In the genomic region with DNA sequence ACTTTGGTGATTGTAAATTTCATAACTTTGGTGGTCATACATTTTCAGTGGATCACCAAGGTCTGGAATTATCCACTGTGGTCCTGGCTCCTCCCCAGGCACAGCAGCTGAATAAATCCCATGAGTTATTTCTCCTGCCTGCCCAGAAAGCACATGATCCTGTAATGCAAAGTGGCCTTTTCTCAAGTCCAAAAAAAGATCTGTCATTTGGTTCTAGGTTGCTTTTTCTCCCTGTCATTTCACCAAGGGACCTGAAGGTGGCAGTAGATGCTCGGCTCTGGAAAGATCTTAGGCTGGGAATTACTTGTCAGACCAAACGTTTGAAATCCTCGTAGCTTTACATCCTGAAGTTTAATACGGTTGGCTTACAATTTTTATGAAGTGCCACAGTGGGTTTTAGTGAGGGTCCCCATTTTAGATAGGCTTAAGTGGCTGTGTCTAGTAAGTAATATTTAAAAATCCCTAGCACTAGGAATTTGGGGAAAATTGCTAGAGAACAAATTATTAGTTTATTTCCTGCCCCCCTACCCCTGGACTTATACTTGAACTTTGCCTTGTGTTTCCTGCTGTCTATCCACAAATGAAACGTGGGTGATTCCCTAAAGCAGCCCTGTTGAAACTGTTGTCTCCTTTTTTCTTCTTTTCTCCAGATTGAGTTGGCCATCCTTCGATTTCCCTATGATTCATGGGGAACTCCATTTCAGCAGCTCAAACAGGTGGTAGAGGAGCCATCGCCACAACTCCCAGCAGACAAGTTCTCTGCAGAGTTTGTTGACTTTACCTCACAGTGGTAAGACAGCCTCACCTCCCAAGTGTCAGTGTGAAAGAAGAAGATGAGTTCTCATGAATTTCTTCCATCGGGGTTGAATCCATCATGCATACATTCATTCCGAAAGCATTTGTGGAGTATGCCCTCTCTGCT, we compare ENCODE assay signal across 8 cellular contexts.
DNase-seq lines count a peak whose midpoint lies in the region; ATAC-seq and TF ChIP-seq lines count a peak whose summit lies in the region.

No MANE protein-coding gene starts in this region.

- 0 out of 2 replicates have a peak, but pooled peaks cover 1% of the 10 kb centered on the region for H3K36me3 ChIP-seq in IMR-90 (ENCODE audit: control insufficient read depth, insufficient read depth, low read length)
- H3K36me3 ChIP-seq in Peyer's patch = peaks cover 0 to 21% (median 0%) of the 10 kb centered on the region in 3 donors
- no peaks in the 10 kb centered on the region for H3K36me3 ChIP-seq in mucosa of descending colon (ENCODE audit: low read depth)

- H3K9me3 ChIP-seq in IMR-90 (ENCODE audit: control insufficient read depth, insufficient read depth, low read length) (no peaks in the 10 kb centered on the region), Peyer's patch (no peaks in the 10 kb centered on the region), mucosa of descending colon (no peaks in the 10 kb centered on the region)

- H3K27ac ChIP-seq in IMR-90 (ENCODE audit: insufficient read depth, low read length) (no peak overlapping the region), Peyer's patch (no peak overlapping the region)

- no peak overlapping the region for H4K91ac ChIP-seq in IMR-90 (ENCODE audit: insufficient read depth, low read depth, low read length)

- peak overlapping the region; percentile 31; the same call in 1 of the 3 replicates for H2BK15ac ChIP-seq in IMR-90 (ENCODE audit: low read depth, low read length)

- H4K8ac ChIP-seq in IMR-90 (ENCODE audit: low read depth in 2 of 2, low read length in 2 of 2) = no peak overlapping the region

- no peaks in the 10 kb centered on the region for H3K79me1 ChIP-seq in IMR-90 (ENCODE audit: low read depth in 1 of 2, low read length in 2 of 2)

- H3K4me1 ChIP-seq in IMR-90 (ENCODE audit: control insufficient read depth, insufficient read depth, low read length) = no peaks in the 10 kb centered on the region
- H3K4me1 ChIP-seq in Peyer's patch = no peaks in the 10 kb centered on the region
- no peaks in the 10 kb centered on the region for H3K4me1 ChIP-seq in mucosa of descending colon (ENCODE audit: low read depth)

- no peaks in the 10 kb centered on the region for H3K9me1 ChIP-seq in IMR-90 (ENCODE audit: insufficient read depth, low read length)

- H3K23ac ChIP-seq in IMR-90 (ENCODE audit: low read depth, low read length) = no peak overlapping the region

- no peak overlapping the region; the same call in 1 of the 2 replicates for H2BK120ac ChIP-seq in IMR-90 (ENCODE audit: low read depth, low read length)

- H2AK9ac ChIP-seq in IMR-90 (replicated peaks; ENCODE audit: low read depth, low read length, poor library complexity) = no peak overlapping the region

- TF ChIP-seq POLR2A in IMR-90 (IDR thresholded peaks at IDR 0.05; ENCODE audit: low read depth, low read length) (no peak), Peyer's patch (IDR thresholded peaks at IDR 0.05) (no peak)

- in situ Hi-C loops in IMR-90 (cut with MboI; ENCODE audit: low sequenced_read_pairs) = loop anchor here (10.0 kb wide), 1 partner anchor 1029 kb away; no protein-coding TSS in a partner anchor

- H2BK20ac ChIP-seq in IMR-90 (ENCODE audit: low read depth, low read length) = 0 out of 2 replicates have a peak overlapping the region, but pooled peaks have one; percentile 18

- WGBS in IMR-90 (ENCODE audit: extremely low coverage in 2 of 2, insufficient read length in 1 of 2), 2 experiments = 28% methylated on average over 2 of the region's 9 CpGs; no CpG with 5 or more reads in 1 of the 2 experiments

- H3K27me3 ChIP-seq in IMR-90 (ENCODE audit: control insufficient read depth, insufficient read depth, low read length) (no peaks in the 10 kb centered on the region), Peyer's patch (no peaks in the 10 kb centered on the region)

- TF ChIP-seq CTCF in IMR-90 (conservative IDR thresholded peaks at IDR 0.05; ENCODE audit: low read depth, low read length) (peak; percentile 97), Peyer's patch (IDR thresholded peaks at IDR 0.05) (peak; percentile 54 to 94 (median 84)), epithelial cell of proximal tubule (conservative IDR thresholded peaks at IDR 0.05; ENCODE audit: low read depth, low read length) (peak; percentile 97), mucosa of descending colon (IDR thresholded peaks at IDR 0.05) (peak; percentile 70)

- CTCF ChIA-PET in IMR-90 (lab: Yijun Ruan, JAX) = interaction anchor here (0.5 to 3.0 kb wide), 22 partner anchors 9 to 1236 kb away, joined by 3 to 15 read pairs (median 3); a partner anchor contains a TSS

- no TSS peak for BruUV-seq in IMR-90 (replicated peaks; lab: Mats Ljungman, UMichigan)

- ATAC-seq in Right ventricle myocardium inferior (peak; percentile 80), IMR-90 (ENCODE audit: low read depth) (peak; percentile 88), mucosa of descending colon (peak; percentile 80)

- H3K9ac ChIP-seq in IMR-90 (ENCODE audit: low read depth, low read length) = no peak overlapping the region

- DNase-seq in Right ventricle myocardium inferior (ENCODE audit: missing footprints) (no peak), cardiac septum (ENCODE audit: low spot score) (no peak), IMR-90 (peak; percentile 71), Peyer's patch (peak in 1 of 3 donors; percentile 81), epithelial cell of proximal tubule (ENCODE audit: low read depth) (no peak), mucosa of descending colon (peak in 1 of 3 donors; percentile 49), DMS79 treated with DMSO at 0.1 percent for 48 hours (lab: John Stamatoyannopoulos, UW) (no peak)
- no peak for DNase-seq in stimulated activated CD4-positive, alpha-beta T cell treated with anti-CD3 and anti-CD28 coated beads, Interleukin-12 subunit alpha, Interleukin-12 subunit beta, amount 100 ng/mL, for 4 hours

- H4K5ac ChIP-seq in IMR-90 (ENCODE audit: low read depth, low read length) = no peak overlapping the region

- 0 out of 2 replicates have a peak overlapping the region, but pooled peaks have one; percentile 43 for H2AK5ac ChIP-seq in IMR-90 (ENCODE audit: low read depth, low read length)

- POLR2A ChIA-PET in IMR-90 (lab: Charles Lee; ENCODE audit: unreplicated experiment) = no interaction called here

- no peak overlapping the region for H2AFZ ChIP-seq in IMR-90 (replicated peaks; ENCODE audit: low read length, poor library complexity)

- peak; percentile 98 for TF ChIP-seq RAD21 in IMR-90 (IDR thresholded peaks at IDR 0.05; ENCODE audit: low read length)

- no peak overlapping the region for H3K4ac ChIP-seq in IMR-90 (ENCODE audit: low read depth, low read length)

- dilution Hi-C loops in IMR-90 (cut with HindIII; ENCODE audit: low sequenced_read_pairs, unreplicated experiment) = no loop called here

- no peak overlapping the region for H2BK5ac ChIP-seq in IMR-90 (ENCODE audit: low read depth, low read length, poor library complexity, severe bottlenecking)

- H3K14ac ChIP-seq in IMR-90 (replicated peaks; ENCODE audit: low read depth, low read length) = no peak overlapping the region

- H3K18ac ChIP-seq in IMR-90 (ENCODE audit: low read depth, low read length) = no peak overlapping the region; the same call in 1 of the 2 replicates

- H4K20me1 ChIP-seq in IMR-90 (ENCODE audit: insufficient read depth, low read length) = no peaks in the 10 kb centered on the region

- intact Hi-C loops in Right ventricle myocardium inferior (cut with DNase I) = loop anchor here (2.0 to 5.0 kb wide), 3 partner anchors 619 to 1097 kb away; no protein-coding TSS in a partner anchor
- intact Hi-C loops in cardiac septum (cut with DNase I) = loop anchor here (5.0 kb wide), 2 partner anchors 1031 to 1096 kb away; no protein-coding TSS in a partner anchor
- intact Hi-C loops in IMR-90 (cut with micrococcal nuclease) = loop anchor here (1.0 to 10.0 kb wide), 8 partner anchors 41 to 1104 kb away; no protein-coding TSS in a partner anchor
- intact Hi-C loops in mucosa of descending colon (cut with DNase I, micrococcal nuclease) = loop anchor here (10.0 kb wide), 1 partner anchor 191 kb away; no protein-coding TSS in a partner anchor

- H3K4me2 ChIP-seq in IMR-90 (ENCODE audit: low read depth, low read length) = no peak overlapping the region

- H3K56ac ChIP-seq in IMR-90 (ENCODE audit: extremely low read depth, insufficient read depth, low read length) = no peak overlapping the region

- H3K4me3 ChIP-seq in IMR-90 (ENCODE audit: insufficient read depth, low read depth, low read length) (no peak overlapping the region), Peyer's patch (no peak overlapping the region), epithelial cell of proximal tubule (ENCODE audit: low read depth, low read length) (no peak overlapping the region), mucosa of descending colon (no peak overlapping the region)

TF ChIP-seq in IMR-90, 13 proteins besides CTCF, POLR2A, EP300 and RAD21:
- TF ChIP-seq SMC3 (IDR thresholded peaks at IDR 0.05; ENCODE audit: low read depth, low read length) (peak; percentile 83), FOS (IDR thresholded peaks at IDR 0.05; ENCODE audit: low read depth, low read length) (no peak), MXI1 (IDR thresholded peaks at IDR 0.05; ENCODE audit: borderline replicate concordance, low read depth, low read length) (no peak), NFE2L2 (IDR thresholded peaks at IDR 0.05; ENCODE audit: low read depth, low read length) (no peak)
- TF ChIP-seq, protein P1, sequence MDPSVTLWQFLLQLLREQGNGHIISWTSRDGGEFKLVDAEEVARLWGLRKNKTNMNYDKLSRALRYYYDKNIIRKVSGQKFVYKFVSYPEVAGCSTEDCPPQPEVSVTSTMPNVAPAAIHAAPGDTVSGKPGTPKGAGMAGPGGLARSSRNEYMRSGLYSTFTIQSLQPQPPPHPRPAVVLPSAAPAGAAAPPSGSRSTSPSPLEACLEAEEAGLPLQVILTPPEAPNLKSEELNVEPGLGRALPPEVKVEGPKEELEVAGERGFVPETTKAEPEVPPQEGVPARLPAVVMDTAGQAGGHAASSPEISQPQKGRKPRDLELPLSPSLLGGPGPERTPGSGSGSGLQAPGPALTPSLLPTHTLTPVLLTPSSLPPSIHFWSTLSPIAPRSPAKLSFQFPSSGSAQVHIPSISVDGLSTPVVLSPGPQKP (IDR thresholded peaks at IDR 0.05; ENCODE audit: borderline replicate concordance, low read depth, low read length) = no peak
- TF ChIP-seq, protein P2, sequence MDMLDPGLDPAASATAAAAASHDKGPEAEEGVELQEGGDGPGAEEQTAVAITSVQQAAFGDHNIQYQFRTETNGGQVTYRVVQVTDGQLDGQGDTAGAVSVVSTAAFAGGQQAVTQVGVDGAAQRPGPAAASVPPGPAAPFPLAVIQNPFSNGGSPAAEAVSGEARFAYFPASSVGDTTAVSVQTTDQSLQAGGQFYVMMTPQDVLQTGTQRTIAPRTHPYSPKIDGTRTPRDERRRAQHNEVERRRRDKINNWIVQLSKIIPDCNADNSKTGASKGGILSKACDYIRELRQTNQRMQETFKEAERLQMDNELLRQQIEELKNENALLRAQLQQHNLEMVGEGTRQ (IDR thresholded peaks at IDR 0.05; ENCODE audit: low read depth, low read length) = no peak
